In genomic region chr3:47082519-47082918, GRCh38 we compare ENCODE assay signal across 14 cellular contexts.
DNase-seq lines count a peak whose midpoint lies in the region; ATAC-seq, FAIRE-seq and TF ChIP-seq lines count a peak whose summit lies in the region.
"Had no signal": no experiment of that assay in that cellular context is flagged by ENCODE, and none has a peak within 500 bp of the region (broad histone marks: within the 10 kb centered on the region; RNA-seq: fewer than 3 reads in every experiment).

No MANE protein-coding gene starts in this region.

- POLR2A ChIA-PET in MCF 10A (lab: Yijun Ruan, JAX) = interaction anchor here (0.9 to 2.0 kb wide), 2 partner anchors 13 to 199 kb away, joined by 3 to 7 read pairs; no protein-coding TSS in a partner anchor

- no peaks in the 10 kb centered on the region for H3K27me3 ChIP-seq in breast epithelium
- H3K27me3 ChIP-seq: adrenal gland, esophagus muscularis mucosa, Peyer's patch, vagina had no signal

- no peaks in the 10 kb centered on the region for H3K4me1 ChIP-seq in breast epithelium
- H3K4me1 ChIP-seq: esophagus muscularis mucosa, Peyer's patch, vagina had no signal

- ATAC-seq in stimulated activated memory B cell treated with anti-CD40 and anti-IgM and Interleukin-4, amounts not matched to agents 10 μg/mL and 1 μg/mL and 100 μg/mL, for 72 hours = peak; percentile 64
- ATAC-seq in GM21528 (IDR thresholded peaks at IDR 0.05; ENCODE audit: low FRiP score, unreplicated experiment) = no peak
- ATAC-seq in GM18520 (IDR thresholded peaks at IDR 0.05; ENCODE audit: unreplicated experiment) = no peak

- H3K4me1 Mint-ChIP-seq in MCF 10A (ENCODE audit: insufficient read depth, unreplicated experiment) (no peaks in the 10 kb centered on the region), IgD-negative memory B cell (peaks cover 16 to 21% (median 16%) of the 10 kb centered on the region in 3 donors)
- peaks cover 29% of the 10 kb centered on the region for H3K4me1 Mint-ChIP-seq in stimulated activated memory B cell treated with anti-CD40 and anti-IgM and Interleukin-4, amounts not matched to agents 10 μg/mL and 1 μg/mL and 100 μg/mL, for 72 hours

- TF ChIP-seq CTCF in MCF 10A (IDR thresholded peaks at IDR 0.05; ENCODE audit: unreplicated experiment) (no peak), breast epithelium (IDR thresholded peaks at IDR 0.05) (no peak)

- H3K27me3 Mint-ChIP-seq in MCF 10A (ENCODE audit: insufficient read depth, unreplicated experiment) (no peaks in the 10 kb centered on the region), IgD-negative memory B cell (no peaks in the 10 kb centered on the region)
- no peaks in the 10 kb centered on the region for H3K27me3 Mint-ChIP-seq in stimulated activated memory B cell treated with anti-CD40 and anti-IgM and Interleukin-4, amounts not matched to agents 10 μg/mL and 1 μg/mL and 100 μg/mL, for 72 hours

- H3K36me3 Mint-ChIP-seq in MCF 10A (ENCODE audit: insufficient read depth, unreplicated experiment) (peaks cover 77% of the 10 kb centered on the region), IgD-negative memory B cell (peaks cover 7% of the 10 kb centered on the region)
- peaks cover 74% of the 10 kb centered on the region for H3K36me3 Mint-ChIP-seq in stimulated activated memory B cell treated with anti-CD40 and anti-IgM and Interleukin-4, amounts not matched to agents 10 μg/mL and 1 μg/mL and 100 μg/mL, for 72 hours

- H3K4me3 ChIP-seq in breast epithelium = no peak overlapping the region
- H3K4me3 ChIP-seq: adrenal gland, esophagus muscularis mucosa, Peyer's patch, vagina had no signal

- peak; percentile 2 for DNase-seq in MCF 10A (ENCODE audit: unreplicated experiment)
- DNase-seq in breast epithelium (ENCODE audit: low spot score in 2 of 2) = no peak
- DNase-seq in brain pericyte (ENCODE audit: low read depth, low spot score) = peak; percentile 1
- DNase-seq in urothelium cell line (ENCODE audit: low spot score) = no peak
- DNase-seq: adrenal gland, NCI-H1417 treated with DMSO at 0.1 percent for 48 hours, Peyer's patch, posterior cingulate gyrus had no signal

- no TSS peak for BruUV-seq in MCF 10A (replicated peaks; lab: Mats Ljungman, UMichigan)

- H3K27ac Mint-ChIP-seq in MCF 10A (ENCODE audit: low read depth, unreplicated experiment) (no peak overlapping the region), IgD-negative memory B cell (peak overlapping the region; percentile 19 to 52 (median 48))
- peak overlapping the region; percentile 65 for H3K27ac Mint-ChIP-seq in stimulated activated memory B cell treated with anti-CD40 and anti-IgM and Interleukin-4, amounts not matched to agents 10 μg/mL and 1 μg/mL and 100 μg/mL, for 72 hours

- intact Hi-C loops in MCF 10A (cut with micrococcal nuclease) (no loop called here), breast epithelium (cut with DNase I; ENCODE audit: low total_unique reads) (no loop called here)

- peaks cover 7% of the 10 kb centered on the region for H3K36me3 ChIP-seq in breast epithelium

- H3K27ac ChIP-seq in breast epithelium = no peak overlapping the region
- H3K27ac ChIP-seq: adrenal gland, esophagus muscularis mucosa, Peyer's patch, vagina had no signal

- FAIRE-seq in urothelium cell line (lab: Jason Lieb, UNC) = no peak

- H3K9me3 ChIP-seq in breast epithelium = no peaks in the 10 kb centered on the region
- H3K9me3 ChIP-seq: adrenal gland, esophagus muscularis mucosa, Peyer's patch, vagina had no signal

- no peaks in the 10 kb centered on the region for H3K9me3 Mint-ChIP-seq in MCF 10A (ENCODE audit: unreplicated experiment)
- H3K9me3 Mint-ChIP-seq in IgD-negative memory B cell = no peaks in the 10 kb centered on the region
- no peaks in the 10 kb centered on the region for H3K9me3 Mint-ChIP-seq in stimulated activated memory B cell treated with anti-CD40 and anti-IgM and Interleukin-4, amounts not matched to agents 10 μg/mL and 1 μg/mL and 100 μg/mL, for 72 hours

- H3K4me3 Mint-ChIP-seq in MCF 10A (ENCODE audit: unreplicated experiment) (no peak overlapping the region), IgD-negative memory B cell (peak overlapping the region in 1 of 4 donors; percentile 68)
- no peak overlapping the region for H3K4me3 Mint-ChIP-seq in stimulated activated memory B cell treated with anti-CD40 and anti-IgM and Interleukin-4, amounts not matched to agents 10 μg/mL and 1 μg/mL and 100 μg/mL, for 72 hours

- no peak for TF ChIP-seq POLR2A in breast epithelium (IDR thresholded peaks at IDR 0.05)

- CTCF ChIA-PET in MCF 10A (lab: Yijun Ruan, JAX) = interaction anchor here (0.6 to 1.4 kb wide), 2 partner anchors 13 to 242 kb away, joined by 3 read pairs; no protein-coding TSS in a partner anchor

Comparison
In these comparisons a context has a peak if more than half of its experiments do, and no peak if none do; other contexts are left out.
1. DNase-seq: peak in MCF 10A (single experiment) and brain pericyte (single experiment); none in breast epithelium (0 of 2) and urothelium cell line (single experiment).